In the genomic region with DNA sequence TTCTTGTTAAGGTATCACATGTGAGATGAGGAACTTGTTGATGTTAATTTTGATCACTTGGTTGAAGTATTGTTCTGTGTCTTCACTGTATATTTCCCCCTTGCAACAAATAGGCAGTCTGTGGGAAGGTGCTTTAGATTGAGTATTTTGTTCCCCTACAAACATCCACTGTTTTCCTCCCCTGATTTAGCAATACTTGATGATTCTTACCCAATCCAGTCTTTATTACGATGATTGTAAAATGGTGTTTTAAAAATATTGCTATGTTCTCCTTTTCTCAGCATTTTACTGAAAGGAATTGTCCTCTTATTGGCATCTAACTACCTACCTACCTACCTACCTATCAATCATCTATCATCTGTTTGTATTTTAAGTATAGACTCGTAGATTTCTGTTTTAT, we compare ENCODE assay signal across 21 cellular contexts.
"Had no signal": no experiment of that assay in that cellular context is flagged by ENCODE, and none has a peak within 500 bp of the region (broad histone marks: within the 10 kb centered on the region; RNA-seq: fewer than 3 reads in every experiment).

No MANE protein-coding gene starts in this region.

- H3K9me3 Mint-ChIP-seq: activated CD4-positive, alpha-beta memory T cell treated with anti-CD3 and anti-CD28 coated beads for 36 hours had no signal

- H3K27ac Mint-ChIP-seq: activated CD4-positive, alpha-beta memory T cell treated with anti-CD3 and anti-CD28 coated beads for 36 hours; activated naive CD4-positive, alpha-beta T cell treated with anti-CD3 and anti-CD28 coated beads for 36 hours; activated naive CD8-positive, alpha-beta T cell treated with anti-CD3 and anti-CD28 coated beads, Interleukin-2, amount 10 ng/mL, durations not matched to agents 7 days and 5 days; activated T-cell treated with anti-CD3 and anti-CD28 coated beads, Interleukin-2, amount 50 U/mL, for 72 hours; T-helper 1 cell treated with Interleukin-12 subunit alpha and Interleukin-12 subunit beta and Interleukin-4 antibody, amounts not matched to agents 30 μg/mL and 1 μg/mL, for 36 hours had no signal

- H3K27ac ChIP-seq: coronary artery, esophagus squamous epithelium, heart right ventricle, lower lobe of right lung, ovary, prostate gland, spleen, thyroid gland had no signal

- ATAC-seq: activated T-cell treated with anti-CD3 and anti-CD28 coated beads, Interleukin-2, amount 50 U/mL, for 72 hours; heart right ventricle; lower lobe of right lung; stimulated activated naive CD8-positive, alpha-beta T cell treated with anti-CD3 and anti-CD28 coated beads, Interleukin-15, Interleukin-2, amounts not matched to agents 100 U/mL and 50 U/mL, for 24 hours had no signal

- H3K36me3 ChIP-seq: esophagus squamous epithelium, lower lobe of right lung, ovary, prostate gland, thyroid gland had no signal

- H3K9me3 ChIP-seq: lower lobe of right lung, ovary, prostate gland, thyroid gland had no signal

- H3K4me3 ChIP-seq: coronary artery, esophagus squamous epithelium, heart right ventricle, lower lobe of right lung, ovary, prostate gland, spleen, thyroid gland had no signal

- H3K4me1 ChIP-seq: prostate gland, thyroid gland had no signal

- H3K4me3 Mint-ChIP-seq: activated CD4-positive, alpha-beta memory T cell treated with anti-CD3 and anti-CD28 coated beads for 36 hours; activated naive CD4-positive, alpha-beta T cell treated with anti-CD3 and anti-CD28 coated beads for 36 hours; activated naive CD8-positive, alpha-beta T cell treated with anti-CD3 and anti-CD28 coated beads, Interleukin-2, amount 10 ng/mL, durations not matched to agents 7 days and 5 days; activated T-cell treated with anti-CD3 and anti-CD28 coated beads, Interleukin-2, amount 50 U/mL, for 72 hours; naive B cell; T-helper 1 cell treated with Interleukin-12 subunit alpha and Interleukin-12 subunit beta and Interleukin-4 antibody, amounts not matched to agents 30 μg/mL and 1 μg/mL, for 36 hours had no signal

- DNase-seq: activated CD4-positive, alpha-beta memory T cell treated with anti-CD3 and anti-CD28 coated beads for 36 hours; activated CD4-positive, alpha-beta T cell treated with anti-CD3 and anti-CD28 coated beads for 48 hours; activated effector memory CD4-positive, alpha-beta T cell treated with Interleukin-2 at 50 U/mL for 16 hours; activated naive CD4-positive, alpha-beta T cell treated with anti-CD3 and anti-CD28 coated beads for 36 hours; activated naive CD8-positive, alpha-beta T cell treated with anti-CD3 and anti-CD28 coated beads, Interleukin-2, amount 10 ng/mL, durations not matched to agents 7 days and 5 days; activated T-cell treated with anti-CD3 and anti-CD28 coated beads, Interleukin-2, amount 50 U/mL, for 72 hours; amygdala; cerebellar nuclear complex; esophagus squamous epithelium; heart right ventricle; lower lobe of right lung; naive B cell; ovary; spleen; stimulated activated CD4-positive, alpha-beta T cell treated with anti-CD3 and anti-CD28 coated beads, Interleukin-4, amount 100 ng/mL, for 24 hours; stimulated activated naive CD8-positive, alpha-beta T cell treated with anti-CD3 and anti-CD28 coated beads, Interleukin-15, Interleukin-2, amounts not matched to agents 100 U/mL and 50 U/mL, for 24 hours; T1000; thyroid gland had no signal

- H3K27me3 Mint-ChIP-seq: activated CD4-positive, alpha-beta memory T cell treated with anti-CD3 and anti-CD28 coated beads for 36 hours; naive B cell had no signal

- H3K27me3 ChIP-seq: esophagus squamous epithelium, heart right ventricle, ovary, spleen, thyroid gland had no signal
